In the genomic region with DNA sequence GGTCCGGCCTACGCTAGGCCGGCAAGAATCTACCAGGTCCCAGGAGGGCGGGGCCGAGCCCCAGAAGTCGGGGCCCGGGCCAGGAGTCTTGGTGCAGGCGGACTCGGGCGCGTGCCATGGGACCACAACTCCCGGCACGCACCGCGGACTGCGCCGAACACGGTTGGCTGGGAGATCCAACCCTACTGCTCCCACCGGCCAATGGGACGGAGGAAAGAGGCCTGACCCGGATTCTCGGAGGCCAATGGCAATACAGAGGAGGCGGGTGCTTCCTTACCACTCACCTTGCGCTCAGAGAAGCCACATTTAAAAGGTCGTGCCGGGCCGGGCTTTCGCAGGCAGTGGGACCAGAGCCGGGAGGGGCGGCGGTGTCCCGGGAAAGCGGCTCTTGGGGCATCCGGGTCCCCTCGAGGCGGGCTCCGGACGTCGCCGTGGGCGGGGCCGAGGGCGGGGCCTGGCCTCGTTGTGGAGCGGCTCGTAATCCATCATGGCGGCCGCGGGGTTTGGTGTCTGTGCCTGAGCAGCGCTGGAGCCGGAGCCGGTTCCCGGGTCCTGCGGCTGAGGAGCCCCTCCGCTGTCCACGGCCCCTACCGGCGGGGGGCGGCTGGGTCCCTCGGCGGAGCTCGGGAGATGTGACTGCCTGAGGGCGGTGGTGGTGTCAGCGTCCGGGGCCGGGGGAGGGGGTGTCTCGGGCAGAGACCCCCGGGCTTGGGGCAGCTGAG, we compare ENCODE assay signal across 8 cellular contexts. TPM values are rescaled to one million over a fixed set of nuclear protein-coding genes. Genes with fewer than 3 reads are reported as not detected.
A peak's percentile ranks its signal among the peaks of the same experiment; 100 is the strongest.
DNase-seq lines count a peak whose midpoint lies in the region; ATAC-seq, FAIRE-seq and TF ChIP-seq lines count a peak whose summit lies in the region.

No MANE protein-coding gene starts in this region.

- no peaks in the 10 kb centered on the region for H3K36me3 ChIP-seq in BE2C

- ATAC-seq in HG03442 (IDR thresholded peaks at IDR 0.05; ENCODE audit: unreplicated experiment): peak; percentile 92

- H3K27me3 ChIP-seq in BE2C (no peaks in the 10 kb centered on the region), layer of hippocampus (ENCODE audit: control insufficient read depth, insufficient read depth, low read length) (no peaks in the 10 kb centered on the region)

- TF ChIP-seq CTCF in BE2C (IDR thresholded peaks at IDR 0.05; ENCODE audit: low read depth, low read length): no peak

- FAIRE-seq in GM19239 (lab: Jason Lieb, UNC): peak; percentile 86

- H3K27ac ChIP-seq in cingulate gyrus (ENCODE audit: low read depth, low read length) (peak overlapping the region; percentile 98), layer of hippocampus (ENCODE audit: low read depth, low read length) (peak overlapping the region; percentile 99)

- DNase-seq in BE2C (peak; percentile 98), GM19239 (ENCODE audit: insufficient read length, low spot score) (peak; percentile 95), NCI-H510A treated with DMSO at 0.1 percent for 48 hours (lab: John Stamatoyannopoulos, UW) (peak; percentile 94)
- DNase-seq in activated CD4-positive, alpha-beta T cell treated with anti-CD3 and anti-CD28 coated beads for 4 hours: peak; percentile 93 to 96
- peak; percentile 79 to 94 (median 86) for DNase-seq in stimulated activated CD4-positive, alpha-beta T cell treated with anti-CD3 and anti-CD28 coated beads, Interleukin-1b, Interleukin-23, amount 100 ng/mL, for 24 hours (ENCODE audit: low read depth in 4 of 4, low spot score in 1 of 4)

- H3K4me1 ChIP-seq in BE2C: peaks cover 6% of the 10 kb centered on the region; the same call in 1 of the 2 replicates

- H3K4me3 ChIP-seq in BE2C (ENCODE audit: low read depth, low read length): peak overlapping the region; percentile 95

- H3K9me3 ChIP-seq in BE2C: no peaks in the 10 kb centered on the region

RNA-seq across cellular contexts. Expression of a gene that starts 19.1 kb away (rescaled TPM):
- polyA plus RNA-seq in BE2C (2012; ENCODE audit: insufficient read depth, insufficient read length, low read depth): 74.2 TPM

RNA-seq across cellular contexts. Expression of a gene that starts 48.3 kb away (rescaled TPM):
- polyA plus RNA-seq in BE2C (2012; ENCODE audit: insufficient read depth, insufficient read length, low read depth): 0.40 TPM

Comparison
In these comparisons a context has a peak if more than half of its experiments do, and no peak if none do; other contexts are left out.
1. Peak in every context shown above with its lines: DNase-seq, ATAC-seq, H3K4me3 ChIP-seq and H3K27ac ChIP-seq.